1 cellular context compared by ENCODE assay signal in the genomic region with DNA sequence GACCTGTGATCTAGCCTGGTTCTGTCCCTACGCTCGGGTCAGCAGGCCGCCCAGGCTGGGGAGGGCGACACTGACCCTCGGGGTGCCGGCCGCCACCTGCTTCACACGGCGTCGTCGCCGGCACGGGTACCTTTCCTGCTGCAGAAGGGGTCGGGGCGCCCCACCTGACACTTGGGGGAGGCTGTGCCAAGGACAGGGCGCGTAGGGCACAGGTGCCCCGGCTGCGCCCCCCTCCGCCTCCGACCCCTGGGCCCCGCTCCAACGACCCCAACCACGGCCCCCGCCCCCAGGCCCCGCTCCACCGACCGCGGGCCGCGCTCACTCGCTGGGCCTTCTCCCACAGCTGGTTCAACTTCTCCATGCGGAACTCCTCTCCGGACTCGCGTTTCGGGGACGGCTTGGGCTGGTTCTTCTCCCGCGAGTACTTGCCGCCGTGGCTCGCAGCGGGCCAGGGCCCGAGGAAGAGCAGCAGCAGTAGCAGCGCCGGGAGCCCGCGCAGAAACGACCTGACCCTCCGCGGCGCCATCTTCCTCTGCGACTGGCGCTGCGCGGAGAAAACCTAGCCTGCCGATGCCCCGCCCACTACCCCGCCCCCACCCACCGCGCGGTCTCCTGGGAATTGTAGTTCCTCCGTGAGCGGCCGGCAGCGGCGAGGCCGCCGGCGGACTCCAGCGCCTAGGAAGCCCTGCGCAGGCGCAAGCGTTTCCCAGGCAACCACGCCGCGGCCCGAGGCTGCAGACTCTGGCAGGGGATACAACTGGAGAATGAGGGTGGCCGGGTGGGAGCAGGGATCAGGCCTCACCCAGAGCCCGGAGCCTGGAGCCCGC.
TF ChIP-seq lines count a peak whose summit lies in the region.

A gene with protein sequence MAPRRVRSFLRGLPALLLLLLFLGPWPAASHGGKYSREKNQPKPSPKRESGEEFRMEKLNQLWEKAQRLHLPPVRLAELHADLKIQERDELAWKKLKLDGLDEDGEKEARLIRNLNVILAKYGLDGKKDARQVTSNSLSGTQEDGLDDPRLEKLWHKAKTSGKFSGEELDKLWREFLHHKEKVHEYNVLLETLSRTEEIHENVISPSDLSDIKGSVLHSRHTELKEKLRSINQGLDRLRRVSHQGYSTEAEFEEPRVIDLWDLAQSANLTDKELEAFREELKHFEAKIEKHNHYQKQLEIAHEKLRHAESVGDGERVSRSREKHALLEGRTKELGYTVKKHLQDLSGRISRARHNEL (minus strand): TSS at position 536 of the 827 bp plus-strand sequence. CDS start 10 bp downstream, at position 526.

TF ChIP-seq in HepG2, 621 proteins besides CTCF, POLR2A, EP300 and RAD21 (continued from another document and continues in another):
- TF ChIP-seq SPEN (CRISPR knock-in tag; IDR thresholded peaks at IDR 0.05; ENCODE audit: low read depth) (peak; percentile 71), ZMYM4 (CRISPR knock-in tag; IDR thresholded peaks at IDR 0.05) (0 out of 2 replicates have a peak, but pooled peaks have one; percentile 18), UBTF (CRISPR knock-in tag; IDR thresholded peaks at IDR 0.05) (peak; percentile 74; the same call in 1 of the 2 replicates), BRD4 (CRISPR knock-in tag; IDR thresholded peaks at IDR 0.05) (peak; percentile 63; the same call in 1 of the 2 replicates), ZNF350 (CRISPR knock-in tag; IDR thresholded peaks at IDR 0.05; ENCODE audit: borderline replicate concordance, low read depth) (peak; percentile 51; the same call in 1 of the 2 replicates), IRX3 (CRISPR knock-in tag; IDR thresholded peaks at IDR 0.05; ENCODE audit: borderline replicate concordance, low read depth) (peak; percentile 61; the same call in 1 of the 2 replicates), PRMT3 (CRISPR knock-in tag; IDR thresholded peaks at IDR 0.05; ENCODE audit: borderline replicate concordance, low read depth) (no peak), ZNF772 (CRISPR knock-in tag; IDR thresholded peaks at IDR 0.05) (peak; percentile 83; the same call in 1 of the 2 replicates), GZF1 (CRISPR knock-in tag; IDR thresholded peaks at IDR 0.05) (peak; percentile 83; the same call in 1 of the 2 replicates), CBX2 (IDR thresholded peaks at IDR 0.05; ENCODE audit: low read depth, low read length) (no peak), CBX2 (CRISPR knock-in tag; IDR thresholded peaks at IDR 0.05; ENCODE audit: low read depth) (0 out of 2 replicates have a peak, but pooled peaks have one; percentile 7), MAZ (IDR thresholded peaks at IDR 0.05; ENCODE audit: borderline replicate concordance, low read depth, low read length) (no peak; the same call in 1 of the 2 replicates), MAZ (CRISPR knock-in tag; IDR thresholded peaks at IDR 0.05; ENCODE audit: low read depth) (0 out of 2 replicates have a peak, but pooled peaks have one; percentile 28), ZNF556 (CRISPR knock-in tag; IDR thresholded peaks at IDR 0.05; ENCODE audit: borderline replicate concordance) (peak; percentile 51; the same call in 1 of the 2 replicates), ZNF768 (CRISPR knock-in tag; IDR thresholded peaks at IDR 0.05) (peak; percentile 57), HDAC1 (CRISPR knock-in tag; IDR thresholded peaks at IDR 0.05) (peak; percentile 53; the same call in 1 of the 2 replicates), GABPB1 (CRISPR knock-in tag; IDR thresholded peaks at IDR 0.05) (peak; percentile 78), ATF7 (IDR thresholded peaks at IDR 0.05) (no peak), ATF7 (CRISPR knock-in tag; IDR thresholded peaks at IDR 0.05) (no peak), STAT5B (CRISPR knock-in tag; IDR thresholded peaks at IDR 0.05) (peak; percentile 57; the same call in 1 of the 2 replicates), DMAP1 (CRISPR knock-in tag; IDR thresholded peaks at IDR 0.05) (peak; percentile 55; the same call in 1 of the 2 replicates), KMT2B (CRISPR knock-in tag; IDR thresholded peaks at IDR 0.05) (peak; percentile 67), ZNF619 (CRISPR knock-in tag; IDR thresholded peaks at IDR 0.05) (no peak), KLF15 (CRISPR knock-in tag; IDR thresholded peaks at IDR 0.05; ENCODE audit: borderline replicate concordance) (no peak), RARA (CRISPR knock-in tag; IDR thresholded peaks at IDR 0.05) (peak; percentile 47), ZNF256 (CRISPR knock-in tag; conservative IDR thresholded peaks at IDR 0.05) (no peak), ZNF7 (CRISPR knock-in tag; IDR thresholded peaks at IDR 0.05) (no peak), SRSF1 (optimal IDR thresholded peaks at IDR 0.05; ENCODE audit: low read depth, low read length) (peak; percentile 60), PHF8 (CRISPR knock-in tag; IDR thresholded peaks at IDR 0.05) (peak; percentile 98), KDM4B (CRISPR knock-in tag; IDR thresholded peaks at IDR 0.05) (no peak), FOXP4 (CRISPR knock-in tag; IDR thresholded peaks at IDR 0.05) (0 out of 2 replicates have a peak, but pooled peaks have one; percentile 18), ZNF800 (CRISPR knock-in tag; IDR thresholded peaks at IDR 0.05) (peak; percentile 67; the same call in 1 of the 2 replicates)
- TF ChIP-seq, protein P1, sequence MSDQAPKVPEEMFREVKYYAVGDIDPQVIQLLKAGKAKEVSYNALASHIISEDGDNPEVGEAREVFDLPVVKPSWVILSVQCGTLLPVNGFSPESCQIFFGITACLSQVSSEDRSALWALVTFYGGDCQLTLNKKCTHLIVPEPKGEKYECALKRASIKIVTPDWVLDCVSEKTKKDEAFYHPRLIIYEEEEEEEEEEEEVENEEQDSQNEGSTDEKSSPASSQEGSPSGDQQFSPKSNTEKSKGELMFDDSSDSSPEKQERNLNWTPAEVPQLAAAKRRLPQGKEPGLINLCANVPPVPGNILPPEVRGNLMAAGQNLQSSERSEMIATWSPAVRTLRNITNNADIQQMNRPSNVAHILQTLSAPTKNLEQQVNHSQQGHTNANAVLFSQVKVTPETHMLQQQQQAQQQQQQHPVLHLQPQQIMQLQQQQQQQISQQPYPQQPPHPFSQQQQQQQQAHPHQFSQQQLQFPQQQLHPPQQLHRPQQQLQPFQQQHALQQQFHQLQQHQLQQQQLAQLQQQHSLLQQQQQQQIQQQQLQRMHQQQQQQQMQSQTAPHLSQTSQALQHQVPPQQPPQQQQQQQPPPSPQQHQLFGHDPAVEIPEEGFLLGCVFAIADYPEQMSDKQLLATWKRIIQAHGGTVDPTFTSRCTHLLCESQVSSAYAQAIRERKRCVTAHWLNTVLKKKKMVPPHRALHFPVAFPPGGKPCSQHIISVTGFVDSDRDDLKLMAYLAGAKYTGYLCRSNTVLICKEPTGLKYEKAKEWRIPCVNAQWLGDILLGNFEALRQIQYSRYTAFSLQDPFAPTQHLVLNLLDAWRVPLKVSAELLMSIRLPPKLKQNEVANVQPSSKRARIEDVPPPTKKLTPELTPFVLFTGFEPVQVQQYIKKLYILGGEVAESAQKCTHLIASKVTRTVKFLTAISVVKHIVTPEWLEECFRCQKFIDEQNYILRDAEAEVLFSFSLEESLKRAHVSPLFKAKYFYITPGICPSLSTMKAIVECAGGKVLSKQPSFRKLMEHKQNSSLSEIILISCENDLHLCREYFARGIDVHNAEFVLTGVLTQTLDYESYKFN (CRISPR knock-in tag; conservative IDR thresholded peaks at IDR 0.05), result no peak; the same call in 1 of the 2 replicates
- TF ChIP-seq, protein P2, sequence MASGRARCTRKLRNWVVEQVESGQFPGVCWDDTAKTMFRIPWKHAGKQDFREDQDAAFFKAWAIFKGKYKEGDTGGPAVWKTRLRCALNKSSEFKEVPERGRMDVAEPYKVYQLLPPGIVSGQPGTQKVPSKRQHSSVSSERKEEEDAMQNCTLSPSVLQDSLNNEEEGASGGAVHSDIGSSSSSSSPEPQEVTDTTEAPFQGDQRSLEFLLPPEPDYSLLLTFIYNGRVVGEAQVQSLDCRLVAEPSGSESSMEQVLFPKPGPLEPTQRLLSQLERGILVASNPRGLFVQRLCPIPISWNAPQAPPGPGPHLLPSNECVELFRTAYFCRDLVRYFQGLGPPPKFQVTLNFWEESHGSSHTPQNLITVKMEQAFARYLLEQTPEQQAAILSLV (CRISPR knock-in tag; IDR thresholded peaks at IDR 0.05; ENCODE audit: borderline replicate concordance), result peak; percentile 71; the same call in 1 of the 2 replicates
- TF ChIP-seq, protein P3, sequence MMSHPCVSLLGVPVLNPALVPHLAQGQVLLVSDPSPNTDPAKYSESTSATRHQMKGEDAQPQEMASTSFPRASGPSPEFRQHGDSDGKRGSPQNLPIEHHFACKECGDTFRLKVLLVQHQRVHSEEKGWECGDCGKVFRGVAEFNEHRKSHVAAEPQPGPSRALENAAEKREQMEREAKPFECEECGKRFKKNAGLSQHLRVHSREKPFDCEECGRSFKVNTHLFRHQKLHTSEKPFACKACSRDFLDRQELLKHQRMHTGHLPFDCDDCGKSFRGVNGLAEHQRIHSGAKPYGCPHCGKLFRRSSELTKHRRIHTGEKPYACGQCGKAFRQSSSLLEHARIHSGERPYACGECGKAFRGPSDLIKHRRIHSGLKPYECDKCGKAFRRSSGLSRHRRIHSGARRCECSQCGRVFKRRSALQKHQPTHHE (CRISPR knock-in tag; IDR thresholded peaks at IDR 0.05; ENCODE audit: borderline replicate concordance), result 0 out of 2 replicates have a peak, but pooled peaks have one; percentile 48
- TF ChIP-seq, protein P4, sequence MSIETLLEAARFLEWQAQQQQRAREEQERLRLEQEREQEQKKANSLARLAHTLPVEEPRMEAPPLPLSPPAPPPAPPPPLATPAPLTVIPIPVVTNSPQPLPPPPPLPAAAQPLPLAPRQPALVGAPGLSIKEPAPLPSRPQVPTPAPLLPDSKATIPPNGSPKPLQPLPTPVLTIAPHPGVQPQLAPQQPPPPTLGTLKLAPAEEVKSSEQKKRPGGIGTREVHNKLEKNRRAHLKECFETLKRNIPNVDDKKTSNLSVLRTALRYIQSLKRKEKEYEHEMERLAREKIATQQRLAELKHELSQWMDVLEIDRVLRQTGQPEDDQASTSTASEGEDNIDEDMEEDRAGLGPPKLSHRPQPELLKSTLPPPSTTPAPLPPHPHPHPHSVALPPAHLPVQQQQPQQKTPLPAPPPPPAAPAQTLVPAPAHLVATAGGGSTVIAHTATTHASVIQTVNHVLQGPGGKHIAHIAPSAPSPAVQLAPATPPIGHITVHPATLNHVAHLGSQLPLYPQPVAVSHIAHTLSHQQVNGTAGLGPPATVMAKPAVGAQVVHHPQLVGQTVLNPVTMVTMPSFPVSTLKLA (IDR thresholded peaks at IDR 0.05), result no peak
- TF ChIP-seq, protein P5, sequence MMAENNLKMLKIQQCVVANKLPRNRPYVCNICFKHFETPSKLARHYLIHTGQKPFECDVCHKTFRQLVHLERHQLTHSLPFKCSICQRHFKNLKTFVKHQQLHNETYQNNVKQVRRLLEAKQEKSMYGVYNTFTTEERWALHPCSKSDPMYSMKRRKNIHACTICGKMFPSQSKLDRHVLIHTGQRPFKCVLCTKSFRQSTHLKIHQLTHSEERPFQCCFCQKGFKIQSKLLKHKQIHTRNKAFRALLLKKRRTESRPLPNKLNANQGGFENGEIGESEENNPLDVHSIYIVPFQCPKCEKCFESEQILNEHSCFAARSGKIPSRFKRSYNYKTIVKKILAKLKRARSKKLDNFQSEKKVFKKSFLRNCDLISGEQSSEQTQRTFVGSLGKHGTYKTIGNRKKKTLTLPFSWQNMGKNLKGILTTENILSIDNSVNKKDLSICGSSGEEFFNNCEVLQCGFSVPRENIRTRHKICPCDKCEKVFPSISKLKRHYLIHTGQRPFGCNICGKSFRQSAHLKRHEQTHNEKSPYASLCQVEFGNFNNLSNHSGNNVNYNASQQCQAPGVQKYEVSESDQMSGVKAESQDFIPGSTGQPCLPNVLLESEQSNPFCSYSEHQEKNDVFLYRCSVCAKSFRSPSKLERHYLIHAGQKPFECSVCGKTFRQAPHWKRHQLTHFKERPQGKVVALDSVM (CRISPR knock-in tag; IDR thresholded peaks at IDR 0.05), result no peak
